9 cellular contexts compared by ENCODE assay signal in genomic region chrX:121307441-121307840, GRCh38.
DNase-seq lines count a peak whose midpoint lies in the region; ATAC-seq, FAIRE-seq and TF ChIP-seq lines count a peak whose summit lies in the region.
"Had no signal": no experiment of that assay in that cellular context is flagged by ENCODE, and none has a peak within 500 bp of the region (broad histone marks: within the 10 kb centered on the region; RNA-seq: fewer than 3 reads in every experiment).

No MANE protein-coding gene starts in this region.

- intact Hi-C loops in left cardiac atrium (cut with DNase I): no loop called here

- no peaks in the 10 kb centered on the region for H3K36me3 Mint-ChIP-seq in stimulated activated memory B cell treated with anti-CD40 and anti-IgM and Interleukin-4, amounts not matched to agents 10 μg/mL and 1 μg/mL and 100 μg/mL, for 72 hours

- H3K27ac Mint-ChIP-seq in stimulated activated naive CD8-positive, alpha-beta T cell treated with anti-CD3 and anti-CD28 coated beads, Interleukin-15, amount 100 ng/mL, for 72 hours: no peak overlapping the region
- no peak overlapping the region for H3K27ac Mint-ChIP-seq in stimulated activated memory B cell treated with anti-CD40 and anti-IgM and Interleukin-4, amounts not matched to agents 10 μg/mL and 1 μg/mL and 100 μg/mL, for 72 hours

- ATAC-seq in HG02588 (IDR thresholded peaks at IDR 0.05; ENCODE audit: unreplicated experiment): peak; percentile 76
- peak; percentile 83 for ATAC-seq in HG03521 (IDR thresholded peaks at IDR 0.05; ENCODE audit: unreplicated experiment)
- ATAC-seq in stimulated activated naive CD8-positive, alpha-beta T cell treated with anti-CD3 and anti-CD28 coated beads, Interleukin-15, amount 100 ng/mL, for 72 hours: peak; percentile 53
- ATAC-seq in stimulated activated memory B cell treated with anti-CD40 and anti-IgM and Interleukin-4, amounts not matched to agents 10 μg/mL and 1 μg/mL and 100 μg/mL, for 72 hours: no peak
- ATAC-seq in left cardiac atrium: no peak

- no peak for TF ChIP-seq POLR2A in H54 (IDR thresholded peaks at IDR 0.05; ENCODE audit: low read depth, low read length)

- H3K4me1 Mint-ChIP-seq in stimulated activated naive CD8-positive, alpha-beta T cell treated with anti-CD3 and anti-CD28 coated beads, Interleukin-15, amount 100 ng/mL, for 72 hours: peaks cover 12% of the 10 kb centered on the region
- H3K4me1 Mint-ChIP-seq in stimulated activated memory B cell treated with anti-CD40 and anti-IgM and Interleukin-4, amounts not matched to agents 10 μg/mL and 1 μg/mL and 100 μg/mL, for 72 hours: no peaks in the 10 kb centered on the region

- H3K27me3 Mint-ChIP-seq in stimulated activated naive CD8-positive, alpha-beta T cell treated with anti-CD3 and anti-CD28 coated beads, Interleukin-15, amount 100 ng/mL, for 72 hours: no peaks in the 10 kb centered on the region
- no peaks in the 10 kb centered on the region for H3K27me3 Mint-ChIP-seq in stimulated activated memory B cell treated with anti-CD40 and anti-IgM and Interleukin-4, amounts not matched to agents 10 μg/mL and 1 μg/mL and 100 μg/mL, for 72 hours

- no peak overlapping the region for H3K4me3 Mint-ChIP-seq in stimulated activated naive CD8-positive, alpha-beta T cell treated with anti-CD3 and anti-CD28 coated beads, Interleukin-15, amount 100 ng/mL, for 72 hours
- no peak overlapping the region for H3K4me3 Mint-ChIP-seq in stimulated activated memory B cell treated with anti-CD40 and anti-IgM and Interleukin-4, amounts not matched to agents 10 μg/mL and 1 μg/mL and 100 μg/mL, for 72 hours

- peak; percentile 1 for DNase-seq in stimulated activated CD4-positive, alpha-beta T cell treated with anti-CD3 and anti-CD28 coated beads, Interleukin-15, amount 100 ng/mL, for 24 hours
- no peak for DNase-seq in stimulated activated CD4-positive, alpha-beta T cell treated with anti-CD3 and anti-CD28 coated beads, Interleukin-12 subunit alpha, Interleukin-12 subunit beta, amount 100 ng/mL, for 4 hours
- DNase-seq in stimulated activated naive CD8-positive, alpha-beta T cell treated with anti-CD3 and anti-CD28 coated beads, Interleukin-15, amount 100 ng/mL, for 72 hours: peak in 1 of 2 donors; percentile 6
- DNase-seq in H54 (ENCODE audit: insufficient read length, low spot score) (no peak), left cardiac atrium (no peak)
- DNase-seq: kidney glomerular epithelial cell had no signal

- H3K9me3 Mint-ChIP-seq in stimulated activated naive CD8-positive, alpha-beta T cell treated with anti-CD3 and anti-CD28 coated beads, Interleukin-15, amount 100 ng/mL, for 72 hours: no peaks in the 10 kb centered on the region
- H3K9me3 Mint-ChIP-seq in stimulated activated memory B cell treated with anti-CD40 and anti-IgM and Interleukin-4, amounts not matched to agents 10 μg/mL and 1 μg/mL and 100 μg/mL, for 72 hours: no peaks in the 10 kb centered on the region

- FAIRE-seq in H54 (lab: Jason Lieb, UNC): no peak

Comparison
In these comparisons a context has a peak if more than half of its experiments do, and no peak if none do; other contexts are left out.
1. ATAC-seq: peak in HG02588 (single experiment), HG03521 (single experiment) and stimulated activated naive CD8-positive, alpha-beta T cell treated with anti-CD3 and anti-CD28 coated beads, Interleukin-15, amount 100 ng/mL, for 72 hours (single experiment); none in stimulated activated memory B cell treated with anti-CD40 and anti-IgM and Interleukin-4, amounts not matched to agents 10 μg/mL and 1 μg/mL and 100 μg/mL, for 72 hours (single experiment) and left cardiac atrium (0 of 2).